Comparison of ENCODE assay signal across 22 cellular contexts in genomic region chr2:238117199-238118154, GRCh38. TPM values are rescaled to one million over a fixed set of nuclear protein-coding genes. Genes with fewer than 3 reads are reported as not detected.
DNase-seq lines count a peak whose midpoint lies in the region; ATAC-seq and TF ChIP-seq lines count a peak whose summit lies in the region.
"Had no signal": no experiment of that assay in that cellular context is flagged by ENCODE, and none has a peak within 500 bp of the region (broad histone marks: within the 10 kb centered on the region; RNA-seq: fewer than 3 reads in every experiment).

No MANE protein-coding gene starts in this region.

- no peaks in the 10 kb centered on the region for H3K9me3 ChIP-seq in BE2C

- no peaks in the 10 kb centered on the region for H3K36me3 ChIP-seq in BE2C
- H3K36me3 ChIP-seq: ascending aorta, stomach, upper lobe of left lung had no signal

- DNase-seq in EL (peak; percentile 81), M059J (ENCODE audit: low read depth) (peak; percentile 73), foreskin fibroblast (peak; percentile 10 to 36), posterior vena cava (ENCODE audit: low spot score) (peak; percentile 55), NCI-H2196 (lab: John Stamatoyannopoulos, UW; ENCODE audit: unreplicated experiment) (no peak), BE2C (no peak)
- DNase-seq: activated CD4-positive, alpha-beta T cell treated with anti-CD3 and anti-CD28 coated beads, Interleukin-2, amount 10 ng/mL, durations not matched to agents 7 days and 5 days; activated CD8-positive, alpha-beta memory T cell treated with anti-CD3 and anti-CD28 coated beads, Interleukin-2, amount 50 U/mL, for 48 hours; activated naive CD4-positive, alpha-beta T cell treated with Interleukin-2 at 50 U/mL for 16 hours; AML-193; foreskin melanocyte; KG1; NCI-H1105 treated with DMSO at 0.1 percent for 48 hours; NCI-H774; stimulated activated CD4-positive, alpha-beta T cell treated with anti-CD3 and anti-CD28 coated beads, Interleukin-1b, Interleukin-23, amount 100 ng/mL, for 48 hours; stomach had no signal

- H3K4me3 ChIP-seq in foreskin fibroblast (ENCODE audit: low read depth in 1 of 2, low read length in 2 of 2), result no peak overlapping the region
- no peak overlapping the region for H3K4me3 ChIP-seq in BE2C (ENCODE audit: low read depth, low read length)
- H3K4me3 ChIP-seq: ascending aorta, stomach, upper lobe of left lung had no signal

- no peaks in the 10 kb centered on the region for H3K27me3 ChIP-seq in BE2C
- H3K27me3 ChIP-seq: ascending aorta, upper lobe of left lung had no signal

- intact Hi-C loops in posterior vena cava (cut with DNase I), result no loop called here

- TF ChIP-seq CTCF in foreskin fibroblast (IDR thresholded peaks at IDR 0.05; ENCODE audit: low read depth, low read length) (no peak), BE2C (IDR thresholded peaks at IDR 0.05; ENCODE audit: low read depth, low read length) (no peak)

- no peak for ATAC-seq in GM19463 (IDR thresholded peaks at IDR 0.05; ENCODE audit: unreplicated experiment)
- ATAC-seq: left lobe of liver, Panc1, sciatic nerve had no signal

- H3K4me1 ChIP-seq in BE2C, result no peaks in the 10 kb centered on the region
- H3K4me1 ChIP-seq: upper lobe of left lung had no signal

RNA-seq across cellular contexts. Expression of gene ESPNL, which starts 17.3 kb away (rescaled TPM):
- total RNA-seq in M059J (2014; rRNA removed; shearing (Covaris generic)), result not detected in 2 replicates
- total RNA-seq in posterior vena cava, result 1 to 10 TPM in 1 of 2 donors, under 1 TPM in 1; 0.24 to 3.0 TPM
- polyA plus RNA-seq in BE2C (2012; ENCODE audit: insufficient read depth, insufficient read length, low read depth), result 0.65 TPM
- total RNA-seq: ascending aorta, sciatic nerve had no signal

RNA-seq across cellular contexts. Expression of gene KLHL30, which starts 21.0 kb away (rescaled TPM):
- not detected in 2 replicates for total RNA-seq in M059J (2014; rRNA removed; shearing (Covaris generic))
- total RNA-seq in posterior vena cava, result 10 to 100 TPM in 1 of 2 donors, 1 to 10 TPM in 1; 9.6 to 10.7 TPM
- 1.8 TPM for polyA plus RNA-seq in BE2C (2012; ENCODE audit: insufficient read depth, insufficient read length, low read depth)
- total RNA-seq: activated CD4-positive, alpha-beta T cell treated with anti-CD3 and anti-CD28 coated beads, Interleukin-2, amount 10 ng/mL, durations not matched to agents 7 days and 5 days had no signal

RNA-seq across cellular contexts. Expression of gene ERFE, which starts 41.3 kb away (rescaled TPM):
- total RNA-seq in M059J (2014; rRNA removed; shearing (Covaris generic)), result 1.6 and 5.2 TPM in 2 replicates
- total RNA-seq in posterior vena cava, result 1 to 10 TPM in 1 of 2 donors, under 1 TPM in 1; 0.79 to 2.3 TPM
- 0.43 TPM for polyA plus RNA-seq in BE2C (2012; ENCODE audit: insufficient read depth, insufficient read length, low read depth)
- total RNA-seq: activated CD4-positive, alpha-beta T cell treated with anti-CD3 and anti-CD28 coated beads, Interleukin-2, amount 10 ng/mL, durations not matched to agents 7 days and 5 days; left lobe of liver had no signal

RNA-seq across cellular contexts. Expression of gene SCLY, which starts 56.7 kb away (rescaled TPM):
- 8.7 and 10.5 TPM in 2 replicates for total RNA-seq in M059J (2014; rRNA removed; shearing (Covaris generic))
- 10 to 100 TPM in 1 of 2 donors, 1 to 10 TPM in 1; 8.6 to 11.5 TPM for total RNA-seq in posterior vena cava
- 63.6 TPM for polyA plus RNA-seq in BE2C (2012; ENCODE audit: insufficient read depth, insufficient read length, low read depth)

Comparison
In these comparisons a context has a peak if more than half of its experiments do, and no peak if none do; other contexts are left out.
1. DNase-seq: peak in EL (single experiment), M059J (single experiment), foreskin fibroblast (2 of 2) and posterior vena cava (single experiment); none in NCI-H2196 (single experiment) and BE2C (single experiment).
2. RNA of gene KLHL30, which starts 21.0 kb away (total RNA-seq): 9.6 to 10.7 TPM in posterior vena cava; not detected in M059J; every median in the first group is over 10 times any median in the second.